In genomic region chr2:156021326-156022040, GRCh38 we compare ENCODE assay signal across 20 cellular contexts.
DNase-seq lines count a peak whose midpoint lies in the region; ATAC-seq, FAIRE-seq and TF ChIP-seq lines count a peak whose summit lies in the region.
"Had no signal": no experiment of that assay in that cellular context is flagged by ENCODE, and none has a peak within 500 bp of the region (broad histone marks: within the 10 kb centered on the region; RNA-seq: fewer than 3 reads in every experiment).

No MANE protein-coding gene starts in this region.

- intact Hi-C loops in Caco-2 (cut with micrococcal nuclease; ENCODE audit: unreplicated experiment) = no loop called here
- intact Hi-C loops in left colon (cut with DNase I, micrococcal nuclease) = no loop called here
- intact Hi-C loops in kidney (cut with DNase I) = no loop called here

- H3K4me1 ChIP-seq in Caco-2 (peaks cover 13% of the 10 kb centered on the region), HUES48 (ENCODE audit: control insufficient read depth, insufficient read depth, low read length) (peaks cover 5% of the 10 kb centered on the region; the same call in 1 of the 2 replicates), kidney (ENCODE audit: control insufficient read depth in 1 of 2, insufficient read depth in 1 of 2, low read depth in 1 of 2, low read length in 2 of 2) (no peaks in the 10 kb centered on the region)

- BruUV-seq in Caco-2 (replicated peaks; lab: Mats Ljungman, UMichigan) = no TSS peak

- H3K9me3 ChIP-seq in Caco-2 (no peaks in the 10 kb centered on the region), HUES48 (ENCODE audit: control insufficient read depth, insufficient read depth, low read length) (no peaks in the 10 kb centered on the region), kidney (ENCODE audit: control insufficient read depth in 1 of 2, low read length in 2 of 2) (no peaks in the 10 kb centered on the region)

- H3K4me3 Mint-ChIP-seq in Caco-2 (ENCODE audit: unreplicated experiment) = no peak overlapping the region
- H3K4me3 Mint-ChIP-seq: activated B cell treated with CpG ODN at 0.5 μM for 24 hours; activated naive CD8-positive, alpha-beta T cell treated with anti-CD3 and anti-CD28 coated beads, Interleukin-2, amount 10 ng/mL, durations not matched to agents 7 days and 5 days; activated T-helper 1 cell treated with anti-CD3 and anti-CD28 coated beads, Interleukin-12 subunit alpha, Interleukin-12 subunit beta, Interleukin-2, Interleukin-4 antibody, amounts not matched to agents 30 ng/mL and 10 ng/mL and 1 ng/mL, durations not matched to agents 14 hours and 24 hours and 36 hours; CD8-positive, alpha-beta T cell; stimulated activated naive CD8-positive, alpha-beta T cell treated with anti-CD3 and anti-CD28 coated beads, Interleukin-15, amount 100 ng/mL, for 72 hours had no signal

- ATAC-seq in left colon = peak; percentile 93
- ATAC-seq in GM18517 (IDR thresholded peaks at IDR 0.05; ENCODE audit: unreplicated experiment) = no peak
- ATAC-seq in HG03460 (IDR thresholded peaks at IDR 0.05; ENCODE audit: unreplicated experiment) = no peak
- ATAC-seq: CD8-positive, alpha-beta T cell; right cardiac atrium; Right ventricle myocardium inferior; stimulated activated naive CD8-positive, alpha-beta T cell treated with anti-CD3 and anti-CD28 coated beads, Interleukin-15, amount 100 ng/mL, for 72 hours had no signal

- DNase-seq in Caco-2 = peak; percentile 10 to 40
- DNase-seq in bronchial epithelial cell (ENCODE audit: low read depth) = peak; percentile 82
- DNase-seq in left colon = peak in 1 of 2 donors; percentile 7
- no peak for DNase-seq in kidney
- no peak for DNase-seq in activated gamma-delta T cell (lab: John Stamatoyannopoulos, UW)
- DNase-seq: activated B cell treated with CpG ODN at 0.5 μM for 24 hours; activated CD8-positive, alpha-beta memory T cell treated with anti-CD3 and anti-CD28 coated beads for 24 hours; activated naive CD8-positive, alpha-beta T cell treated with anti-CD3 and anti-CD28 coated beads, Interleukin-2, amount 10 ng/mL, durations not matched to agents 7 days and 5 days; CD8-positive, alpha-beta T cell; KG1; midbrain; NCI-H1092 treated with DMSO at 0.1 percent for 48 hours; right cardiac atrium; stimulated activated naive CD8-positive, alpha-beta T cell treated with anti-CD3 and anti-CD28 coated beads, Interleukin-15, amount 100 ng/mL, for 72 hours; T-helper 1 cell had no signal

- H3K9ac ChIP-seq in HUES48 (ENCODE audit: low read depth, low read length) (no peak overlapping the region), kidney (ENCODE audit: low read length in 2 of 2) (no peak overlapping the region)

- H3K4me1 Mint-ChIP-seq in Caco-2 (ENCODE audit: low read depth, unreplicated experiment) = peaks cover 22% of the 10 kb centered on the region
- H3K4me1 Mint-ChIP-seq: activated B cell treated with CpG ODN at 0.5 μM for 24 hours; activated naive CD8-positive, alpha-beta T cell treated with anti-CD3 and anti-CD28 coated beads, Interleukin-2, amount 10 ng/mL, durations not matched to agents 7 days and 5 days; stimulated activated naive CD8-positive, alpha-beta T cell treated with anti-CD3 and anti-CD28 coated beads, Interleukin-15, amount 100 ng/mL, for 72 hours had no signal

- H3K9me3 Mint-ChIP-seq in Caco-2 (ENCODE audit: unreplicated experiment) = no peaks in the 10 kb centered on the region
- H3K9me3 Mint-ChIP-seq: activated B cell treated with CpG ODN at 0.5 μM for 24 hours; activated naive CD8-positive, alpha-beta T cell treated with anti-CD3 and anti-CD28 coated beads, Interleukin-2, amount 10 ng/mL, durations not matched to agents 7 days and 5 days; activated T-helper 1 cell treated with anti-CD3 and anti-CD28 coated beads, Interleukin-12 subunit alpha, Interleukin-12 subunit beta, Interleukin-2, Interleukin-4 antibody, amounts not matched to agents 30 ng/mL and 10 ng/mL and 1 ng/mL, durations not matched to agents 14 hours and 24 hours and 36 hours; CD8-positive, alpha-beta T cell; stimulated activated naive CD8-positive, alpha-beta T cell treated with anti-CD3 and anti-CD28 coated beads, Interleukin-15, amount 100 ng/mL, for 72 hours had no signal

- H3K27ac ChIP-seq in HUES48 (ENCODE audit: low read depth, low read length) (peak overlapping the region; percentile 53), kidney (ENCODE audit: low read depth in 2 of 2, low read length in 2 of 2) (no peak overlapping the region)

- CTCF ChIA-PET in Caco-2 (lab: Charles Lee) = no interaction called here

- no peak overlapping the region for H3K4me3 ChIP-seq in Caco-2 (ENCODE audit: low read depth, low read length)
- H3K4me3 ChIP-seq in HUES48 (ENCODE audit: low read depth, low read length) = no peak overlapping the region
- no peak overlapping the region for H3K4me3 ChIP-seq in bronchial epithelial cell (ENCODE audit: low read depth, low read length)
- no peak overlapping the region for H3K4me3 ChIP-seq in kidney (ENCODE audit: low read length in 2 of 2)

- no peaks in the 10 kb centered on the region for H3K36me3 Mint-ChIP-seq in Caco-2 (ENCODE audit: insufficient read depth, unreplicated experiment)
- H3K36me3 Mint-ChIP-seq: activated naive CD8-positive, alpha-beta T cell treated with anti-CD3 and anti-CD28 coated beads, Interleukin-2, amount 10 ng/mL, durations not matched to agents 7 days and 5 days; CD8-positive, alpha-beta T cell had no signal

- TF ChIP-seq CTCF in Caco-2 (IDR thresholded peaks at IDR 0.05; ENCODE audit: insufficient read depth in 1 of 2, low read depth in 1 of 2, low read length in 1 of 2, severe bottlenecking in 1 of 2, unreplicated experiment in 1 of 2) (no peak), bronchial epithelial cell (IDR thresholded peaks at IDR 0.05; ENCODE audit: insufficient read depth, low read length, severe bottlenecking) (no peak), kidney (IDR thresholded peaks at IDR 0.05; ENCODE audit: borderline replicate concordance, extremely low read depth, insufficient read depth) (no peak)

- H3K27me3 Mint-ChIP-seq in Caco-2 (ENCODE audit: insufficient read depth, unreplicated experiment) = no peaks in the 10 kb centered on the region
- H3K27me3 Mint-ChIP-seq: activated B cell treated with CpG ODN at 0.5 μM for 24 hours; activated naive CD8-positive, alpha-beta T cell treated with anti-CD3 and anti-CD28 coated beads, Interleukin-2, amount 10 ng/mL, durations not matched to agents 7 days and 5 days; stimulated activated naive CD8-positive, alpha-beta T cell treated with anti-CD3 and anti-CD28 coated beads, Interleukin-15, amount 100 ng/mL, for 72 hours had no signal

- no peak overlapping the region for H3K27ac Mint-ChIP-seq in Caco-2 (ENCODE audit: unreplicated experiment)
- H3K27ac Mint-ChIP-seq: activated B cell treated with CpG ODN at 0.5 μM for 24 hours; activated naive CD8-positive, alpha-beta T cell treated with anti-CD3 and anti-CD28 coated beads, Interleukin-2, amount 10 ng/mL, durations not matched to agents 7 days and 5 days; activated T-helper 1 cell treated with anti-CD3 and anti-CD28 coated beads, Interleukin-12 subunit alpha, Interleukin-12 subunit beta, Interleukin-2, Interleukin-4 antibody, amounts not matched to agents 30 ng/mL and 10 ng/mL and 1 ng/mL, durations not matched to agents 14 hours and 24 hours and 36 hours; CD8-positive, alpha-beta T cell; stimulated activated naive CD8-positive, alpha-beta T cell treated with anti-CD3 and anti-CD28 coated beads, Interleukin-15, amount 100 ng/mL, for 72 hours had no signal

- no peaks in the 10 kb centered on the region; the same call in 1 of the 2 replicates for H3K36me3 ChIP-seq in Caco-2 (ENCODE audit: control insufficient read depth, insufficient read depth, low read length)
- H3K36me3 ChIP-seq in HUES48 (ENCODE audit: control insufficient read depth, insufficient read depth, low read length) = no peaks in the 10 kb centered on the region
- H3K36me3 ChIP-seq in bronchial epithelial cell (ENCODE audit: control insufficient read depth, insufficient read depth, low read length) = no peaks in the 10 kb centered on the region
- H3K36me3 ChIP-seq in kidney (ENCODE audit: control insufficient read depth in 1 of 2, insufficient read depth in 2 of 2, low read length in 2 of 2) = no peaks in the 10 kb centered on the region

- FAIRE-seq in bronchial epithelial cell (lab: Jason Lieb, UNC) = peak; percentile 47
- no peak for FAIRE-seq in kidney (lab: Jason Lieb, UNC)

- POLR2A ChIA-PET in Caco-2 (lab: Charles Lee) = no interaction called here

- H3K27me3 ChIP-seq in Caco-2 (replicated peaks; ENCODE audit: control insufficient read depth, insufficient read depth, low read length) (no peaks in the 10 kb centered on the region), HUES48 (ENCODE audit: control insufficient read depth, insufficient read depth, low read length) (no peaks in the 10 kb centered on the region), bronchial epithelial cell (ENCODE audit: control insufficient read depth, insufficient read depth, low read length) (no peaks in the 10 kb centered on the region)

Comparison
In these comparisons a context has a peak if more than half of its experiments do, and no peak if none do; other contexts are left out.
1. DNase-seq: peak in Caco-2 (2 of 2) and bronchial epithelial cell (single experiment); none in kidney (single experiment) and activated gamma-delta T cell (single experiment).